In genomic region chr1:3747522-3747848, GRCh38 we compare ENCODE assay signal across 9 cellular contexts. TPM values are rescaled to one million over a fixed set of nuclear protein-coding genes. Genes with fewer than 3 reads are reported as not detected.
DNase-seq lines count a peak whose midpoint lies in the region; ATAC-seq, FAIRE-seq and TF ChIP-seq lines count a peak whose summit lies in the region.
"Had no signal": no experiment of that assay in that cellular context is flagged by ENCODE, and none has a peak within 500 bp of the region (broad histone marks: within the 10 kb centered on the region; RNA-seq: fewer than 3 reads in every experiment).

No MANE protein-coding gene starts in this region.

- in situ Hi-C loops in K562 (cut with MboI), result no loop called here

- WGBS in K562 (ENCODE audit: insufficient coverage, low coverage, missing lambda C conversion rate), result 13% methylated on average over 6 of the region's 6 CpGs
- WGBS in mesodermal cell (ENCODE audit: insufficient coverage in 2 of 2), 2 experiments, result 100% methylated on average over 2 of the region's 6 CpGs; no CpG with 5 or more reads in 1 of the 2 experiments

- peaks cover 12% of the 10 kb centered on the region; the same call in 1 of the 2 replicates for H4K20me1 ChIP-seq in K562 (replicated peaks; ENCODE audit: control insufficient read depth, insufficient read depth, low read length)

- peaks cover 25% of the 10 kb centered on the region for H3K4me1 Mint-ChIP-seq in activated T-cell treated with anti-CD3 and anti-CD28 coated beads, Interleukin-2, amount 50 U/mL, for 4 hours (ENCODE audit: low read depth)

- intact Hi-C loops in K562 (cut with micrococcal nuclease) (loop anchor here (2.0 kb wide), 1 partner anchor 27 kb away; no protein-coding TSS in a partner anchor), tibial artery (cut with DNase I; ENCODE audit: low total_unique reads) (loop anchor here (10.0 kb wide), 1 partner anchor 57 kb away; no protein-coding TSS in a partner anchor)

- H2AFZ ChIP-seq in K562 (ENCODE audit: low read depth, low read length), result peak overlapping the region; percentile 51

- POLR2A ChIA-PET in K562 (lab: Yijun Ruan, JAX), result no interaction called here

- H3K9me1 ChIP-seq in K562 (ENCODE audit: control insufficient read depth, insufficient read depth, low read length), result peaks cover 9% of the 10 kb centered on the region

- H3K27me3 ChIP-seq in K562 (ENCODE audit: control insufficient read depth in 2 of 2, insufficient read depth in 2 of 2, low read length in 2 of 2) (no peaks in the 10 kb centered on the region; a peak in 1 of 5 replicates), tibial artery (peaks cover 0 to 13% of the 10 kb centered on the region in 2 donors)

- DNase-seq in activated T-cell treated with anti-CD3 and anti-CD28 coated beads, Interleukin-2, amount 50 U/mL, for 4 hours, result no peak
- no peak for DNase-seq in activated T-cell treated with anti-CD3 and anti-CD28 coated beads, Interleukin-2, amount 50 U/mL, for 48 hours
- DNase-seq in K562 (ENCODE audit: extremely low read depth in 1 of 4, low spot score in 3 of 4) (no peak), tibial artery (no peak), DMS53 (lab: John Stamatoyannopoulos, UW) (no peak), NCI-H128 (lab: John Stamatoyannopoulos, UW; ENCODE audit: unreplicated experiment) (no peak)
- DNase-seq: NCI-H187 treated with DMSO at 0.1 percent for 48 hours had no signal

- H3K4me2 ChIP-seq in K562 (ENCODE audit: insufficient read depth, low read length), result peak overlapping the region; percentile 87

- CTCF ChIA-PET in K562 (lab: Yijun Ruan, JAX; ENCODE audit: low intra/inter-chr PET ratio), result no interaction called here

- H3K9me3 Mint-ChIP-seq in activated T-cell treated with anti-CD3 and anti-CD28 coated beads, Interleukin-2, amount 50 U/mL, for 4 hours, result no peaks in the 10 kb centered on the region

- no peak for TF ChIP-seq EP300 in K562 (IDR thresholded peaks at IDR 0.05; ENCODE audit: low read length)

- H3K27me3 Mint-ChIP-seq in activated T-cell treated with anti-CD3 and anti-CD28 coated beads, Interleukin-2, amount 50 U/mL, for 4 hours (ENCODE audit: low read depth), result no peaks in the 10 kb centered on the region

- H3K36me3 ChIP-seq in K562 (ENCODE audit: control insufficient read depth, insufficient read depth, low read length) (peaks cover 26% of the 10 kb centered on the region; the same call in 2 of the 3 replicates), mesodermal cell (ENCODE audit: control insufficient read depth, insufficient read depth, low read length) (peaks cover 14% of the 10 kb centered on the region), tibial artery (peaks cover 0 to 33% (median 8%) of the 10 kb centered on the region in 3 donors)

- peak overlapping the region; percentile 72 for H3K4me3 ChIP-seq in K562
- peak overlapping the region; percentile 86 for H3K4me3 ChIP-seq in mesodermal cell (ENCODE audit: extremely low read depth, insufficient read depth, low read length, poor library complexity, severe bottlenecking)
- peak overlapping the region; percentile 63 to 96 for H3K4me3 ChIP-seq in tibial artery

- BruUV-seq in K562 (replicated peaks; lab: Mats Ljungman, UMichigan), result no TSS peak

- H3K27ac ChIP-seq in K562 (ENCODE audit: extremely low read depth, low read depth, low read length) (no peak overlapping the region), mesodermal cell (ENCODE audit: low read depth, low read length, severe bottlenecking) (no peak overlapping the region), tibial artery (peak overlapping the region; percentile 75 to 81)

- TF ChIP-seq POLR2A in K562 (conservative IDR thresholded peaks at IDR 0.05), result no peak

- ATAC-seq in activated T-cell treated with anti-CD3 and anti-CD28 coated beads, Interleukin-2, amount 50 U/mL, for 4 hours, result no peak
- ATAC-seq in K562 (no peak), GM18861 (IDR thresholded peaks at IDR 0.05; ENCODE audit: unreplicated experiment) (no peak)

- no peaks in the 10 kb centered on the region for H3K36me3 Mint-ChIP-seq in activated T-cell treated with anti-CD3 and anti-CD28 coated beads, Interleukin-2, amount 50 U/mL, for 4 hours (ENCODE audit: insufficient read depth)

- TF ChIP-seq CTCF in K562 (IDR thresholded peaks at IDR 0.05 in 2 of 3, conservative IDR thresholded peaks at IDR 0.05 in 1 of 3; ENCODE audit: insufficient read depth in 2 of 3, low read depth in 1 of 3, low read length in 3 of 3) (no peak), tibial artery (IDR thresholded peaks at IDR 0.05) (no peak)

- TF ChIP-seq RAD21 in K562 (CRISPR knock-in tag; conservative IDR thresholded peaks at IDR 0.05 in 1 of 2, IDR thresholded peaks at IDR 0.05 in 1 of 2), result no peak

- peak overlapping the region; percentile 34 to 95; a peak in 3 of 4 replicates for H3K9ac ChIP-seq in K562 (ENCODE audit: insufficient read depth in 1 of 2, low read depth in 2 of 2, low read length in 2 of 2)

- H3K9me3 ChIP-seq in K562 (replicated peaks; ENCODE audit: control insufficient read depth, insufficient read depth, low read depth, low read length), result no peaks in the 10 kb centered on the region
- no peaks in the 10 kb centered on the region for H3K9me3 ChIP-seq in mesodermal cell (ENCODE audit: control insufficient read depth, low read length)
- no peaks in the 10 kb centered on the region for H3K9me3 ChIP-seq in tibial artery

- H3K79me2 ChIP-seq in K562 (ENCODE audit: control insufficient read depth, insufficient read depth, low read length), result peaks cover 29% of the 10 kb centered on the region

- FAIRE-seq in K562 (lab: Jason Lieb, UNC), result no peak

- H3K4me1 ChIP-seq in K562 (replicated peaks in 1 of 2; ENCODE audit: control insufficient read depth in 2 of 2, insufficient read depth in 2 of 2, low read length in 2 of 2) (peaks cover 35 to 56% of the 10 kb centered on the region in 2 experiments), mesodermal cell (ENCODE audit: control insufficient read depth, insufficient read depth, low read length, poor library complexity, severe bottlenecking) (peaks cover 9% of the 10 kb centered on the region), tibial artery (peaks cover 0 to 36% (median 21%) of the 10 kb centered on the region in 4 donors)

- peak overlapping the region; percentile 72 for H3K4me3 Mint-ChIP-seq in activated T-cell treated with anti-CD3 and anti-CD28 coated beads, Interleukin-2, amount 50 U/mL, for 4 hours

RNA-seq across cellular contexts. Expression of gene CCDC27, which starts 4.8 kb away (rescaled TPM):
- not detected for total RNA-seq in activated T-cell treated with anti-CD3 and anti-CD28 coated beads, Interleukin-2, amount 50 U/mL, for 4 hours
- not detected in 2 replicates for total RNA-seq in K562 (2011; cell fraction: chromatin; rRNA removed; ENCODE audit: low replicate concordance)
- not detected in 2 replicates for total RNA-seq in K562 (2011; cell fraction: nucleolus; rRNA removed)
- not detected in 2 replicates for total RNA-seq in K562 (2011; cell fraction: nucleoplasm; rRNA removed)
- total RNA-seq in K562 (2014; rRNA removed) (not detected in 2 replicates), K562 (2014; rRNA removed; fragmentation: Illumina TruSeq; extraction: Trizol) (0.04 TPM in 1 of 2 replicates, not detected in the other), K562 (2015; rRNA removed; fragmentation: Illumina TruSeq; extraction: Trizol) (not detected in 2 replicates), K562 (2021) (not detected in 2 replicates)
- polyA plus RNA-seq in K562 (2011; rRNA removed) (not detected in 2 replicates), K562 (2014; fragmentation: Illumina TruSeq; extraction: Trizol) (not detected in 2 replicates), K562 (2014; fragmentation: Nextera tagmentation; extraction: Ambion mirVana) (under 1 TPM in 1 of 2 experiments, not detected in 1; 0.01 TPM), K562 (2014; rRNA removed) (not detected in 2 replicates)
- not detected in 2 replicates for polyA plus RNA-seq in K562 (2011; cell fraction: cytosol; rRNA removed)
- not detected in 2 replicates for polyA plus RNA-seq in K562 (2011; cell fraction: nucleus; rRNA removed)
- 0.05 TPM in 1 of 2 replicates, not detected in the other for polyA plus RNA-seq in K562 (2012)
- not detected in 2 replicates for polyA minus RNA-seq in K562 (2011; rRNA and poly(A)+ RNA removed)
- not detected in 2 replicates for polyA minus RNA-seq in K562 (2011; cell fraction: cytosol; rRNA and poly(A)+ RNA removed)
- polyA minus RNA-seq in K562 (2011; cell fraction: nucleus; rRNA and poly(A)+ RNA removed), result not detected in 2 replicates
- not detected for polyA plus RNA-seq in mesodermal cell (2013, experiment 1 of 2)
- not detected for polyA plus RNA-seq in mesodermal cell (2013, experiment 2 of 2)

RNA-seq across cellular contexts. Expression of gene SMIM1, which starts 25.1 kb away (rescaled TPM):
- total RNA-seq in activated T-cell treated with anti-CD3 and anti-CD28 coated beads, Interleukin-2, amount 50 U/mL, for 4 hours, result 1 to 10 TPM; 1.7 to 2.0 (median 1.9) TPM
- total RNA-seq in K562 (2011; cell fraction: chromatin; rRNA removed; ENCODE audit: low replicate concordance), result 5.3 and 30.5 TPM in 2 replicates
- 40.4 and 40.7 TPM in 2 replicates for total RNA-seq in K562 (2011; cell fraction: nucleolus; rRNA removed)
- 9.1 and 19.0 TPM in 2 replicates for total RNA-seq in K562 (2011; cell fraction: nucleoplasm; rRNA removed)
- total RNA-seq in K562 (2014; rRNA removed) (85.6 and 123 TPM in 2 replicates), K562 (2014; rRNA removed; fragmentation: Illumina TruSeq; extraction: Trizol) (1.8 and 2.3 TPM in 2 replicates), K562 (2015; rRNA removed; fragmentation: Illumina TruSeq; extraction: Trizol) (31.5 and 44.3 TPM in 2 replicates), K562 (2021) (125 and 150 TPM in 2 replicates)
- polyA plus RNA-seq in K562 (2011; rRNA removed) (9.2 and 18.1 TPM in 2 replicates), K562 (2014; fragmentation: Illumina TruSeq; extraction: Trizol) (5.0 and 24.5 TPM in 2 replicates), K562 (2014; fragmentation: Nextera tagmentation; extraction: Ambion mirVana) (10 to 100 TPM; 11.1 to 24.3 TPM), K562 (2014; rRNA removed) (60.6 and 93.3 TPM in 2 replicates)
- polyA plus RNA-seq in K562 (2011; cell fraction: cytosol; rRNA removed), result 36.5 and 175 TPM in 2 replicates
- 13.1 and 20.5 TPM in 2 replicates for polyA plus RNA-seq in K562 (2011; cell fraction: nucleus; rRNA removed)
- polyA plus RNA-seq in K562 (2012), result 41.4 and 55.0 TPM in 2 replicates
- polyA minus RNA-seq in K562 (2011; rRNA and poly(A)+ RNA removed), result 1.9 and 3.0 TPM in 2 replicates
- polyA minus RNA-seq in K562 (2011; cell fraction: cytosol; rRNA and poly(A)+ RNA removed), result 41.1 and 43.1 TPM in 2 replicates
- polyA minus RNA-seq in K562 (2011; cell fraction: nucleus; rRNA and poly(A)+ RNA removed), result 43.8 and 48.5 TPM in 2 replicates
- 8.7 TPM for polyA plus RNA-seq in mesodermal cell (2013, experiment 1 of 2)
- polyA plus RNA-seq in mesodermal cell (2013, experiment 2 of 2), result 8.0 TPM

RNA-seq across cellular contexts. Expression of gene LRRC47, which starts 48.8 kb away (rescaled TPM):
- total RNA-seq in activated T-cell treated with anti-CD3 and anti-CD28 coated beads, Interleukin-2, amount 50 U/mL, for 4 hours, result 10 to 100 TPM; 47.0 to 53.0 (median 49.6) TPM
- total RNA-seq in K562 (2011; cell fraction: chromatin; rRNA removed; ENCODE audit: low replicate concordance), result 34.3 and 41.1 TPM in 2 replicates
- 26.5 and 28.3 TPM in 2 replicates for total RNA-seq in K562 (2011; cell fraction: nucleolus; rRNA removed)
- 21.3 and 26.0 TPM in 2 replicates for total RNA-seq in K562 (2011; cell fraction: nucleoplasm; rRNA removed)
- total RNA-seq in K562 (2014; rRNA removed) (44.3 and 45.5 TPM in 2 replicates), K562 (2014; rRNA removed; fragmentation: Illumina TruSeq; extraction: Trizol) (40.8 and 43.7 TPM in 2 replicates), K562 (2015; rRNA removed; fragmentation: Illumina TruSeq; extraction: Trizol) (33.5 and 35.1 TPM in 2 replicates), K562 (2021) (68.0 and 68.5 TPM in 2 replicates)
- polyA plus RNA-seq in K562 (2011; rRNA removed) (34.2 and 45.2 TPM in 2 replicates), K562 (2014; fragmentation: Illumina TruSeq; extraction: Trizol) (36.6 and 48.7 TPM in 2 replicates), K562 (2014; fragmentation: Nextera tagmentation; extraction: Ambion mirVana) (1 to 10 TPM; 4.6 to 5.3 TPM), K562 (2014; rRNA removed) (30.6 and 35.9 TPM in 2 replicates)
- 20.3 and 23.8 TPM in 2 replicates for polyA plus RNA-seq in K562 (2011; cell fraction: cytosol; rRNA removed)
- 24.3 and 29.5 TPM in 2 replicates for polyA plus RNA-seq in K562 (2011; cell fraction: nucleus; rRNA removed)
- polyA plus RNA-seq in K562 (2012), result 29.3 and 57.5 TPM in 2 replicates
- polyA minus RNA-seq in K562 (2011; rRNA and poly(A)+ RNA removed), result 22.8 and 40.7 TPM in 2 replicates
- 12.9 and 21.0 TPM in 2 replicates for polyA minus RNA-seq in K562 (2011; cell fraction: cytosol; rRNA and poly(A)+ RNA removed)
- 8.6 and 10.7 TPM in 2 replicates for polyA minus RNA-seq in K562 (2011; cell fraction: nucleus; rRNA and poly(A)+ RNA removed)
- 33.5 TPM for polyA plus RNA-seq in mesodermal cell (2013, experiment 1 of 2)
- polyA plus RNA-seq in mesodermal cell (2013, experiment 2 of 2), result 30.8 TPM

Comparison
In these comparisons a context has a peak if more than half of its experiments do, and no peak if none do; other contexts are left out.
1. H3K27ac ChIP-seq: peak in tibial artery (2 of 2); none in K562 (single experiment) and mesodermal cell (single experiment).
2. Peak in every context shown above with its lines, with median percentiles within 50 percentile points of each other: H3K4me3 ChIP-seq.